ENCODE assay signal across 10 cellular contexts in genomic region chr11:69298778-69299461, GRCh38. TPM values are rescaled to one million over a fixed set of nuclear protein-coding genes. Genes with fewer than 3 reads are reported as not detected.
DNase-seq lines count a peak whose midpoint lies in the region; ATAC-seq, FAIRE-seq and TF ChIP-seq lines count a peak whose summit lies in the region.
"Had no signal": no experiment of that assay in that cellular context is flagged by ENCODE, and none has a peak within 500 bp of the region (broad histone marks: within the 10 kb centered on the region; RNA-seq: fewer than 3 reads in every experiment).

No MANE protein-coding gene starts in this region.

- H3K36me3 ChIP-seq in PC-3 (ENCODE audit: low read depth, low read length) (peaks cover 4% of the 10 kb centered on the region; the same call in 1 of the 2 replicates), endothelial cell of umbilical vein (ENCODE audit: control insufficient read depth in 2 of 2, extremely low read depth in 1 of 2, insufficient read depth in 2 of 2, low read length in 2 of 2) (no peaks in the 10 kb centered on the region), psoas muscle (ENCODE audit: insufficient read depth in 1 of 2, low read depth in 1 of 2) (no peaks in the 10 kb centered on the region)

- H3K27me3 ChIP-seq in PC-3 (ENCODE audit: low read length) (no peaks in the 10 kb centered on the region), endothelial cell of umbilical vein (ENCODE audit: control insufficient read depth in 2 of 2, insufficient read depth in 2 of 2, low read length in 2 of 2) (no peaks in the 10 kb centered on the region), psoas muscle (ENCODE audit: insufficient read depth in 3 of 3, low read length in 2 of 3) (peaks cover 0 to 11% (median 0%) of the 10 kb centered on the region in 3 donors)

- intact Hi-C loops in PC-3 (cut with micrococcal nuclease) (loop anchor here (5.0 kb wide), 1 partner anchor 197 kb away; no protein-coding TSS in a partner anchor), endothelial cell of umbilical vein (cut with micrococcal nuclease) (loop anchor here (10.0 kb wide), 1 partner anchor 194 kb away; no protein-coding TSS in a partner anchor), psoas muscle (cut with DNase I) (loop anchor here (5.0 to 10.0 kb wide), 2 partner anchors 143 to 346 kb away; partner anchors contain the start of gene CCND1 (in 1 of the 2))

- H3K9ac ChIP-seq in PC-3 (ENCODE audit: low read length) = peak overlapping the region; percentile 97
- peak overlapping the region; percentile 81 for H3K9ac ChIP-seq in endothelial cell of umbilical vein (replicated peaks; ENCODE audit: extremely low read depth, insufficient read depth, low read length)

- dilution Hi-C loops in endothelial cell of umbilical vein (cut with MboI; ENCODE audit: extremely low pct_ligation_motif_present, low sequenced_read_pairs) = no loop called here

- no peaks in the 10 kb centered on the region for H3K9me1 ChIP-seq in endothelial cell of umbilical vein (replicated peaks; ENCODE audit: control insufficient read depth, extremely low read depth, insufficient read depth, low read length)

- peaks cover 15% of the 10 kb centered on the region for H3F3A ChIP-seq in PC-3 (ENCODE audit: low read length, unreplicated experiment)

- H4K20me1 ChIP-seq in PC-3 (ENCODE audit: low read length) (no peaks in the 10 kb centered on the region), endothelial cell of umbilical vein (replicated peaks; ENCODE audit: control insufficient read depth, extremely low read depth, insufficient read depth, low read length) (no peaks in the 10 kb centered on the region)

- H3K9me2 ChIP-seq in PC-3 (replicated peaks; ENCODE audit: low read length) = no peaks in the 10 kb centered on the region

- H2AFZ ChIP-seq in PC-3 (ENCODE audit: low read length) (no peak overlapping the region), endothelial cell of umbilical vein (ENCODE audit: low read depth, low read length) (no peak overlapping the region)

- H3K27ac ChIP-seq in PC-3 (ENCODE audit: low read length) (peak overlapping the region; percentile 98), endothelial cell of umbilical vein (ENCODE audit: insufficient read depth, low read depth, low read length) (peak overlapping the region; percentile 98), psoas muscle (peak overlapping the region; percentile 72)

- H3K9me3 ChIP-seq in PC-3 (ENCODE audit: low read length) = no peaks in the 10 kb centered on the region
- no peaks in the 10 kb centered on the region for H3K9me3 ChIP-seq in endothelial cell of umbilical vein (replicated peaks; ENCODE audit: control insufficient read depth, insufficient read depth, low read length)
- H3K9me3 ChIP-seq in psoas muscle = no peaks in the 10 kb centered on the region

- peak; percentile 49 for DNase-seq in EH (ENCODE audit: low read depth)
- peak; percentile 62 for DNase-seq in PC-3
- DNase-seq in endothelial cell of umbilical vein (ENCODE audit: low read depth, low spot score) = no peak
- no peak for DNase-seq in psoas muscle
- no peak for DNase-seq in central memory CD4-positive, alpha-beta T cell
- no peak for DNase-seq in NCI-H1092 treated with DMSO at 0.1 percent for 48 hours (lab: John Stamatoyannopoulos, UW)
- no peak for DNase-seq in occipital lobe (lab: John Stamatoyannopoulos, UW)
- no peak for DNase-seq in medulla oblongata (ENCODE audit: extremely low spot score)
- DNase-seq: cerebellar nuclear complex had no signal

- TF ChIP-seq CTCF in PC-3 (conservative IDR thresholded peaks at IDR 0.05; ENCODE audit: low read depth, low read length) = no peak
- no peak for TF ChIP-seq CTCF in endothelial cell of umbilical vein (IDR thresholded peaks at IDR 0.05; ENCODE audit: extremely low read depth in 1 of 2, insufficient read depth in 1 of 2, low read depth in 1 of 2, low read length in 2 of 2)
- TF ChIP-seq CTCF in psoas muscle (IDR thresholded peaks at IDR 0.05) = no peak

- BruUV-seq in PC-3 (replicated peaks; lab: Mats Ljungman, UMichigan) (no TSS peak), endothelial cell of umbilical vein (replicated peaks; lab: Mats Ljungman, UMichigan) (no TSS peak)

- H3K4me3 ChIP-seq in PC-3 (ENCODE audit: low read length) = peak overlapping the region; percentile 4; the same call in 1 of the 2 replicates
- H3K4me3 ChIP-seq in endothelial cell of umbilical vein (replicated peaks in 1 of 3; ENCODE audit: insufficient read depth in 1 of 3, low read depth in 1 of 3, low read length in 3 of 3) = no peak overlapping the region
- H3K4me3 ChIP-seq in psoas muscle = peak overlapping the region; percentile 45

- FAIRE-seq in endothelial cell of umbilical vein (lab: Jason Lieb, UNC) = peak; percentile 47

- POLR2A ChIA-PET in PC-3 (lab: Charles Lee; ENCODE audit: unreplicated experiment) (interaction anchor here (0.6 to 0.7 kb wide), 4 partner anchors 48 to 376 kb away, joined by 3 to 4 read pairs (median 4); no protein-coding TSS in a partner anchor), endothelial cell of umbilical vein (lab: Charles Lee) (interaction anchor here (1.3 to 1.7 kb wide), 4 partner anchors 13 to 151 kb away, joined by 3 to 6 read pairs (median 4); no protein-coding TSS in a partner anchor)

- peaks cover 88% of the 10 kb centered on the region for H3K79me2 ChIP-seq in PC-3 (ENCODE audit: low read length)
- peaks cover 46% of the 10 kb centered on the region for H3K79me2 ChIP-seq in endothelial cell of umbilical vein (ENCODE audit: control insufficient read depth, insufficient read depth, low read length)

- CTCF ChIA-PET in PC-3 (lab: Charles Lee) (interaction anchor here (1.5 kb wide), 1 partner anchor 167 kb away, joined by 5 read pairs; no protein-coding TSS in a partner anchor), endothelial cell of umbilical vein (lab: Charles Lee) (interaction anchor here (1.1 to 4.7 kb wide), 6 partner anchors 14 to 340 kb away, joined by 4 to 25 read pairs (median 8); no protein-coding TSS in a partner anchor)

- WGBS in psoas muscle, 3 donors = 65 to 73% (median 70%) methylated on average over 17 of the region's 17 CpGs

- ATAC-seq in PC-3 = peak; percentile 2; the same call in 1 of the 2 replicates
- no peak for ATAC-seq in psoas muscle

- H3K4me2 ChIP-seq in PC-3 (ENCODE audit: low read length) = peak overlapping the region; percentile 75
- H3K4me2 ChIP-seq in endothelial cell of umbilical vein (ENCODE audit: insufficient read depth, low read length) = no peak overlapping the region

- peaks cover 73% of the 10 kb centered on the region for H3K4me1 ChIP-seq in PC-3 (ENCODE audit: insufficient read depth, low read length)
- peaks cover 66% of the 10 kb centered on the region for H3K4me1 ChIP-seq in endothelial cell of umbilical vein (ENCODE audit: control insufficient read depth, extremely low read depth, insufficient read depth, low read length)
- H3K4me1 ChIP-seq in psoas muscle = peaks cover 20% of the 10 kb centered on the region

- no peak for TF ChIP-seq POLR2A in endothelial cell of umbilical vein (IDR thresholded peaks at IDR 0.05; ENCODE audit: low read depth, low read length)

TF ChIP-seq in endothelial cell of umbilical vein, 7 proteins besides CTCF, POLR2A, EP300 and RAD21:
- no peak for TF ChIP-seq POLR2AphosphoS5 (IDR thresholded peaks at IDR 0.05; ENCODE audit: insufficient read depth, low read depth, low read length)

RNA-seq across cellular contexts. Expression of gene MYEOV, which starts 5.0 kb away (rescaled TPM):
- total RNA-seq in PC-3 (2014; rRNA removed) (59.0 and 71.8 TPM in 2 replicates), endothelial cell of umbilical vein (7.0 and 14.4 TPM in 2 replicates), psoas muscle (under 1 TPM in 1 of 4 donors, not detected in 3; 0.27 TPM), occipital lobe (not detected)
- polyA plus RNA-seq in endothelial cell of umbilical vein (3.8 TPM in 2 replicates), psoas muscle (under 1 TPM; 0.09 to 0.17 (median 0.12) TPM)
- polyA plus RNA-seq in endothelial cell of umbilical vein (2011; cell fraction: cytosol; rRNA removed) = 4.3 and 4.4 TPM in 2 replicates
- 4.6 and 6.6 TPM in 2 replicates for polyA plus RNA-seq in endothelial cell of umbilical vein (2011; cell fraction: nucleus; rRNA removed)
- polyA plus RNA-seq in endothelial cell of umbilical vein (2012) = 8.0 and 18.4 TPM in 2 replicates
- 3.2 and 11.9 TPM in 2 replicates for polyA minus RNA-seq in endothelial cell of umbilical vein
- not detected for polyA minus RNA-seq in endothelial cell of umbilical vein (2011; cell fraction: cytosol; rRNA and poly(A)+ RNA removed)
- polyA minus RNA-seq in endothelial cell of umbilical vein (2011; cell fraction: nucleus; rRNA and poly(A)+ RNA removed) = 3.0 and 4.4 TPM in 2 replicates
- total RNA-seq: temporal lobe had no signal

Comparison
In these comparisons a context has a peak if more than half of its experiments do, and no peak if none do; other contexts are left out.
1. DNase-seq: peak in EH (single experiment) and PC-3 (single experiment); none in endothelial cell of umbilical vein (single experiment), psoas muscle (0 of 2), central memory CD4-positive, alpha-beta T cell (single experiment), NCI-H1092 treated with DMSO at 0.1 percent for 48 hours (single experiment), occipital lobe (single experiment) and medulla oblongata (single experiment).
2. H3K4me3 ChIP-seq: peak in PC-3 (single experiment) and psoas muscle (single experiment); none in endothelial cell of umbilical vein (0 of 3).
3. Peak in every context shown above with its lines, with median percentiles within 50 percentile points of each other: H3K27ac ChIP-seq.